Comparison of ENCODE assay signal across 8 cellular contexts in genomic region chr5:132829742-132830435, GRCh38. TPM values are rescaled to one million over a fixed set of nuclear protein-coding genes. Genes with fewer than 3 reads are reported as not detected.
A peak's percentile ranks its signal among the peaks of the same experiment; 100 is the strongest.
DNase-seq lines count a peak whose midpoint lies in the region; ATAC-seq and TF ChIP-seq lines count a peak whose summit lies in the region.

No MANE protein-coding gene starts in this region.

- peak overlapping the region; percentile 95 for H2AFZ ChIP-seq in neuronal stem cell (ENCODE audit: low read length)

- peak overlapping the region; percentile 15 for H3K23ac ChIP-seq in neuronal stem cell (ENCODE audit: low read depth, low read length, poor library complexity)

- peak overlapping the region; percentile 98 for H3K18ac ChIP-seq in neuronal stem cell (ENCODE audit: low read length)

- H3K27ac Mint-ChIP-seq in Calu3 (ENCODE audit: unreplicated experiment), result peak overlapping the region; percentile 78

- H3K27ac ChIP-seq in HUES48 (ENCODE audit: low read depth, low read length) (no peak overlapping the region), RWPE1 (peak overlapping the region; percentile 66), foreskin keratinocyte (no peak overlapping the region), neuronal stem cell (replicated peaks; ENCODE audit: low read length) (no peak overlapping the region), temporal lobe (ENCODE audit: low read depth, low read length) (peak overlapping the region; percentile 84)

- H3K9ac ChIP-seq in HUES48 (ENCODE audit: low read depth, low read length) (peak overlapping the region; percentile 19; the same call in 1 of the 2 replicates), neuronal stem cell (ENCODE audit: low read depth, low read length, poor library complexity) (peak overlapping the region; percentile 89)

- H2BK5ac ChIP-seq in neuronal stem cell (ENCODE audit: low read length), result no peak overlapping the region

- H4K91ac ChIP-seq in neuronal stem cell (ENCODE audit: low read depth, low read length, poor library complexity), result no peak overlapping the region

- DNase-seq in Calu3, result peak; percentile 93
- peak; percentile 93 for DNase-seq in RWPE1 (ENCODE audit: low spot score)
- peak; percentile 89 for DNase-seq in activated effector memory CD4-positive, alpha-beta T cell treated with anti-CD3 and anti-CD28 coated beads, Interleukin-2, amount 50 U/mL, for 16 hours
- peak in 1 of 2 donors; percentile 48 for DNase-seq in foreskin keratinocyte
- DNase-seq in neuronal stem cell (ENCODE audit: low spot score), result no peak

- intact Hi-C loops in Calu3 (cut with micrococcal nuclease; ENCODE audit: unreplicated experiment), result loop anchor here (2.0 to 10.0 kb wide), 2 partner anchors 53 to 245 kb away; no protein-coding TSS in a partner anchor

- peak overlapping the region; percentile 20 for H2BK15ac ChIP-seq in neuronal stem cell (ENCODE audit: low read length)

- no CpG with 5 or more reads among the region's 75 CpGs for WGBS in neuronal stem cell (ENCODE audit: extremely low coverage in 2 of 2, insufficient read length in 2 of 2, insufficient replicate concordance in 1 of 2), 2 donors

- peak; percentile 67 for ATAC-seq in GM21381 (IDR thresholded peaks at IDR 0.05; ENCODE audit: unreplicated experiment)
- peak; percentile 84 for ATAC-seq in foreskin keratinocyte

- peak overlapping the region; percentile 35 for H2BK120ac ChIP-seq in neuronal stem cell (ENCODE audit: low read depth, low read length)

- H3K4me3 Mint-ChIP-seq in Calu3 (ENCODE audit: low read depth, unreplicated experiment), result peak overlapping the region; percentile 95

- peak overlapping the region; percentile 72 for H3K4me2 ChIP-seq in neuronal stem cell (ENCODE audit: insufficient read depth, low read length, poor library complexity, severe bottlenecking)

- no TSS peak for BruUV-seq in Calu3 (replicated peaks; lab: Mats Ljungman, UMichigan)

- H4K8ac ChIP-seq in neuronal stem cell (ENCODE audit: low read depth, low read length), result peak overlapping the region; percentile 74

- H3K14ac ChIP-seq in neuronal stem cell (ENCODE audit: low read length), result no peak overlapping the region

- H3K9me3 ChIP-seq in HUES48 (ENCODE audit: control insufficient read depth, insufficient read depth, low read length), result no peaks in the 10 kb centered on the region
- H3K9me3 ChIP-seq in neuronal stem cell (replicated peaks in 1 of 2; ENCODE audit: control insufficient read depth in 2 of 2, insufficient read depth in 1 of 2, low read depth in 1 of 2, low read length in 2 of 2), result peaks cover 0 to 2% of the 10 kb centered on the region in 2 donors

- TF ChIP-seq CTCF in Calu3 (IDR thresholded peaks at IDR 0.05; ENCODE audit: unreplicated experiment) (peak; percentile 91), RWPE1 (conservative IDR thresholded peaks at IDR 0.05; ENCODE audit: low read depth) (peak; percentile 98), foreskin keratinocyte (conservative IDR thresholded peaks at IDR 0.05) (peak; percentile 90)

- H2AK5ac ChIP-seq in neuronal stem cell (ENCODE audit: low read depth, low read length), result no peak overlapping the region

- H3K27me3 ChIP-seq in HUES48 (ENCODE audit: control insufficient read depth, insufficient read depth, low read length), result peaks cover 71% of the 10 kb centered on the region
- H3K27me3 ChIP-seq in foreskin keratinocyte, result peaks cover 9% of the 10 kb centered on the region
- peaks cover 12 to 88% (median 62%) of the 10 kb centered on the region in 3 experiments for H3K27me3 ChIP-seq in neuronal stem cell (ENCODE audit: control insufficient read depth in 3 of 3, insufficient read depth in 3 of 3, low read depth in 1 of 3, low read length in 3 of 3)

- POLR2A ChIA-PET in RWPE1 (lab: Yijun Ruan, JAX; ENCODE audit: low non-redundant PET), result interaction anchor here (1.7 kb wide), 1 partner anchor 36 kb away, joined by 7 read pairs; the partner anchor contains the start of genes GDF9 and UQCRQ

- H3K4me3 ChIP-seq in HUES48 (ENCODE audit: low read depth, low read length) (peak overlapping the region; percentile 69), neuronal stem cell (ENCODE audit: low read length in 2 of 2) (peak overlapping the region; percentile 47 to 87)

- peaks cover 35% of the 10 kb centered on the region for H3K36me3 Mint-ChIP-seq in Calu3 (ENCODE audit: insufficient read depth, unreplicated experiment)

- H2BK12ac ChIP-seq in neuronal stem cell (ENCODE audit: low read length), result no peak overlapping the region

- H3K79me1 ChIP-seq in neuronal stem cell (ENCODE audit: low read depth, low read length), result peaks cover 3% of the 10 kb centered on the region

- H3K27me3 Mint-ChIP-seq in Calu3 (ENCODE audit: unreplicated experiment), result no peaks in the 10 kb centered on the region

- H3K4me1 Mint-ChIP-seq in Calu3 (ENCODE audit: low read depth, unreplicated experiment), result peaks cover 19% of the 10 kb centered on the region

- CTCF ChIA-PET in Calu3 (lab: Charles Lee) (interaction anchor here (0.8 to 3.2 kb wide), 4 partner anchors 15 to 58 kb away, joined by 3 to 23 read pairs (median 4); no protein-coding TSS in a partner anchor), RWPE1 (lab: Yijun Ruan, JAX) (interaction anchor here (0.6 to 4.3 kb wide), 27 partner anchors 8 to 1209 kb away, joined by 3 to 33 read pairs (median 4); partner anchors contain the start of genes CCNI2, GDF9, LEAP2 and UQCRQ)

- H3K36me3 ChIP-seq in HUES48 (ENCODE audit: control insufficient read depth, insufficient read depth, low read length) (no peaks in the 10 kb centered on the region), neuronal stem cell (replicated peaks in 1 of 2; ENCODE audit: control insufficient read depth in 2 of 2, insufficient read depth in 2 of 2, low read length in 2 of 2) (no peaks in the 10 kb centered on the region)

- H3K4me1 ChIP-seq in HUES48 (ENCODE audit: control insufficient read depth, insufficient read depth, low read length) (no peaks in the 10 kb centered on the region; the same call in 1 of the 2 replicates), foreskin keratinocyte (no peaks in the 10 kb centered on the region), neuronal stem cell (ENCODE audit: control insufficient read depth in 2 of 2, insufficient read depth in 1 of 2, low read depth in 1 of 2, low read length in 2 of 2) (peaks cover 0 to 4% of the 10 kb centered on the region in 2 donors)

- no peaks in the 10 kb centered on the region for H3K9me3 Mint-ChIP-seq in Calu3 (ENCODE audit: low read depth, unreplicated experiment)

- no peak overlapping the region for H3K4ac ChIP-seq in neuronal stem cell (ENCODE audit: low read length)

RNA-seq across cellular contexts. Expression of gene SHROOM1, which starts 0.6 kb away (rescaled TPM):
- total RNA-seq in Calu3 (2022), result 24.5 and 27.0 TPM in 2 replicates
- 2.9 and 3.0 TPM in 2 replicates for total RNA-seq in foreskin keratinocyte
- 3.2 and 3.4 TPM in 2 replicates for polyA plus RNA-seq in foreskin keratinocyte
- polyA plus RNA-seq in neuronal stem cell (2013, experiment 1 of 2), result 1.7 TPM
- 1.8 TPM for polyA plus RNA-seq in neuronal stem cell (2013, experiment 2 of 2)
- 2.2 TPM for total RNA-seq in temporal lobe

RNA-seq across cellular contexts. Expression of gene SOWAHA, which starts 16.8 kb away (rescaled TPM):
- 0.78 and 0.88 TPM in 2 replicates for total RNA-seq in Calu3 (2022)
- 0.03 and 0.07 TPM in 2 replicates for total RNA-seq in foreskin keratinocyte
- polyA plus RNA-seq in foreskin keratinocyte, result 0.03 TPM in 1 of 2 replicates, not detected in the other
- polyA plus RNA-seq in neuronal stem cell (2013, experiment 1 of 2), result 0.03 TPM
- polyA plus RNA-seq in neuronal stem cell (2013, experiment 2 of 2), result 0.01 TPM
- 4.7 TPM for total RNA-seq in temporal lobe

RNA-seq across cellular contexts. Expression of gene GDF9, which starts 36.4 kb away (rescaled TPM):
- total RNA-seq in Calu3 (2022), result 0.61 and 0.94 TPM in 2 replicates
- 0.11 and 0.14 TPM in 2 replicates for total RNA-seq in foreskin keratinocyte
- 0.03 and 0.08 TPM in 2 replicates for polyA plus RNA-seq in foreskin keratinocyte
- 0.13 TPM for polyA plus RNA-seq in neuronal stem cell (2013, experiment 1 of 2)
- 0.26 TPM for polyA plus RNA-seq in neuronal stem cell (2013, experiment 2 of 2)
- total RNA-seq in temporal lobe, result 0.98 TPM

RNA-seq across cellular contexts. Expression of gene UQCRQ, which starts 36.6 kb away (rescaled TPM):
- total RNA-seq in Calu3 (2022), result 678 and 719 TPM in 2 replicates
- total RNA-seq in foreskin keratinocyte, result 369 and 412 TPM in 2 replicates
- 557 and 587 TPM in 2 replicates for polyA plus RNA-seq in foreskin keratinocyte
- polyA plus RNA-seq in neuronal stem cell (2013, experiment 1 of 2), result 300 TPM
- 323 TPM for polyA plus RNA-seq in neuronal stem cell (2013, experiment 2 of 2)
- 76.2 TPM for total RNA-seq in temporal lobe

RNA-seq across cellular contexts. Expression of gene LEAP2, which starts 43.6 kb away (rescaled TPM):
- 2.3 and 2.8 TPM in 2 replicates for total RNA-seq in Calu3 (2022)
- total RNA-seq in foreskin keratinocyte, result 0.63 and 0.71 TPM in 2 replicates
- 0.55 and 0.85 TPM in 2 replicates for polyA plus RNA-seq in foreskin keratinocyte
- polyA plus RNA-seq in neuronal stem cell (2013, experiment 1 of 2), result 2.0 TPM
- polyA plus RNA-seq in neuronal stem cell (2013, experiment 2 of 2), result 2.2 TPM
- total RNA-seq in temporal lobe, result 0.74 TPM

Comparison
In these comparisons a context has a peak if more than half of its experiments do, and no peak if none do; other contexts are left out.
1. H3K27ac ChIP-seq: peak in RWPE1 (single experiment) and temporal lobe (single experiment); none in HUES48 (single experiment), foreskin keratinocyte (single experiment) and neuronal stem cell (single experiment).
2. Peak in every context shown above with its lines, with median percentiles within 50 percentile points of each other: CTCF ChIP-seq.